21 cellular contexts compared by ENCODE assay signal in genomic region chr21:20306836-20307235, GRCh38.
"Had no signal": no experiment of that assay in that cellular context is flagged by ENCODE, and none has a peak within 500 bp of the region (broad histone marks: within the 10 kb centered on the region; RNA-seq: fewer than 3 reads in every experiment).

No MANE protein-coding gene starts in this region.

- H3K4me3 ChIP-seq: MG63, SJSA1, SK-N-MC had no signal

- H3K27ac ChIP-seq: SJSA1, SK-N-MC had no signal

- DNase-seq: IMR-90, Karpas-422, KG1, MG63, NCI-H1092, NCI-H1105 treated with DMSO at 0.1 percent for 48 hours, NCI-H1417 treated with DMSO at 0.1 percent for 48 hours, NCI-H146, NCI-H1694 treated with DMSO at 0.1 percent for 48 hours, NCI-H1930, NCI-H2081, NCI-H2107, NCI-H2227 treated with DMSO at 0.1 percent for 48 hours, NCI-H524 treated with DMSO at 0.1 percent for 48 hours, NCI-H774, Right ventricle myocardium superior, RPMI8226, SIG-M5 had no signal

- H3K36me3 ChIP-seq: MG63, SJSA1 had no signal

- ATAC-seq: HepG2 had no signal

- H3K4me1 ChIP-seq: SJSA1 had no signal

- H3K9me3 ChIP-seq: MG63, SJSA1 had no signal

- H3K27me3 ChIP-seq: MG63, SJSA1 had no signal
